Comparison of ENCODE assay signal across 21 cellular contexts in genomic region chr21:44582055-44582454, GRCh38. TPM values are rescaled to one million over a fixed set of nuclear protein-coding genes. Genes with fewer than 3 reads are reported as not detected.
"Had no signal": no experiment of that assay in that cellular context is flagged by ENCODE, and none has a peak within 500 bp of the region (broad histone marks: within the 10 kb centered on the region; RNA-seq: fewer than 3 reads in every experiment).

No MANE protein-coding gene starts in this region.

- H3K27me3 ChIP-seq: body of pancreas, colonic mucosa had no signal

- H3K4me2 ChIP-seq: smooth muscle cell had no signal

- H3K27ac ChIP-seq: body of pancreas, colonic mucosa, transverse colon, WERI-Rb-1 had no signal

- H3K4me3 ChIP-seq: body of pancreas, colonic mucosa, smooth muscle cell, transverse colon had no signal

- DNase-seq: activated CD4-positive, alpha-beta T cell treated with anti-CD3 and anti-CD28 coated beads, Interleukin-2, amount 50 U/mL, for 48 hours; activated gamma-delta T cell treated with Interleukin-2 at 50 U/mL for 16 hours; activated T-cell treated with anti-CD3 and anti-CD28 coated beads, Interleukin-2, amount 50 U/mL, for 4 hours; amniotic stem cell; body of pancreas; caudate nucleus; colonic mucosa; effector memory CD8-positive, alpha-beta T cell; foreskin melanocyte; mesendoderm; natural killer cell; nucleus accumbens; right cardiac atrium; stimulated activated naive CD8-positive, alpha-beta T cell treated with anti-CD3 and anti-CD28 coated beads, Interleukin-15, Interleukin-2, amounts not matched to agents 100 U/mL and 50 U/mL, for 24 hours; transverse colon; WERI-Rb-1 had no signal

- ATAC-seq: activated T-cell treated with anti-CD3 and anti-CD28 coated beads, Interleukin-2, amount 50 U/mL, for 4 hours; body of pancreas; effector memory CD8-positive, alpha-beta T cell; natural killer cell; right cardiac atrium; stimulated activated naive CD8-positive, alpha-beta T cell treated with anti-CD3 and anti-CD28 coated beads, Interleukin-15, Interleukin-2, amounts not matched to agents 100 U/mL and 50 U/mL, for 24 hours had no signal

- H3K4me1 ChIP-seq: body of pancreas, colonic mucosa, transverse colon had no signal

- H3K9me3 ChIP-seq: colonic mucosa had no signal

- H3K36me3 ChIP-seq: colonic mucosa, transverse colon, WERI-Rb-1 had no signal

RNA-seq across cellular contexts. Expression of gene KRTAP10-5, which starts 1.7 kb away (rescaled TPM):
- total RNA-seq: activated T-cell treated with anti-CD3 and anti-CD28 coated beads, Interleukin-2, amount 50 U/mL, for 4 hours; body of pancreas; colonic mucosa; fibroblast of lung; kidney epithelial cell; liver; natural killer cell; progenitor cell of endocrine pancreas; right cardiac atrium; smooth muscle cell; transverse colon had no signal
- polyA plus RNA-seq: fibroblast of lung, liver, right cardiac atrium, smooth muscle cell had no signal

RNA-seq across cellular contexts. Expression of gene KRTAP10-4, which starts 8.5 kb away (rescaled TPM):
- total RNA-seq: activated T-cell treated with anti-CD3 and anti-CD28 coated beads, Interleukin-2, amount 50 U/mL, for 4 hours; body of pancreas; colonic mucosa; fibroblast of lung; kidney epithelial cell; liver; natural killer cell; progenitor cell of endocrine pancreas; right cardiac atrium; smooth muscle cell; transverse colon had no signal
- polyA plus RNA-seq: fibroblast of lung, liver, right cardiac atrium, smooth muscle cell had no signal

RNA-seq across cellular contexts. Expression of gene KRTAP10-6, which starts 10.2 kb away (rescaled TPM):
- total RNA-seq: activated T-cell treated with anti-CD3 and anti-CD28 coated beads, Interleukin-2, amount 50 U/mL, for 4 hours; body of pancreas; colonic mucosa; fibroblast of lung; kidney epithelial cell; liver; natural killer cell; progenitor cell of endocrine pancreas; right cardiac atrium; smooth muscle cell; transverse colon had no signal
- polyA plus RNA-seq: fibroblast of lung, liver, right cardiac atrium had no signal

RNA-seq across cellular contexts. Expression of gene KRTAP10-7, which starts 18.3 kb away (rescaled TPM):
- total RNA-seq: activated T-cell treated with anti-CD3 and anti-CD28 coated beads, Interleukin-2, amount 50 U/mL, for 4 hours; body of pancreas; colonic mucosa; fibroblast of lung; kidney epithelial cell; liver; natural killer cell; progenitor cell of endocrine pancreas; right cardiac atrium; smooth muscle cell; transverse colon had no signal
- polyA plus RNA-seq: fibroblast of lung, liver, right cardiac atrium, smooth muscle cell had no signal

RNA-seq across cellular contexts. Expression of gene KRTAP10-3, which starts 23.5 kb away (rescaled TPM):
- total RNA-seq: activated T-cell treated with anti-CD3 and anti-CD28 coated beads, Interleukin-2, amount 50 U/mL, for 4 hours; body of pancreas; colonic mucosa; fibroblast of lung; kidney epithelial cell; liver; natural killer cell; progenitor cell of endocrine pancreas; right cardiac atrium; smooth muscle cell; transverse colon had no signal
- polyA plus RNA-seq: fibroblast of lung, liver, right cardiac atrium, smooth muscle cell had no signal
